1 cellular context compared by ENCODE assay signal in genomic region chr14:90396342-90397339, GRCh38.
A peak's percentile ranks its signal among the peaks of the same experiment; 100 is the strongest.
TF ChIP-seq lines count a peak whose summit lies in the region.

TSS of gene CALM1 (plus strand) at chr14:90397029. CDS start at chr14:90397231, 202 bp downstream.

TF ChIP-seq in HepG2, 621 proteins besides CTCF, POLR2A, EP300 and RAD21 (continued from another document and continues in another):
- TF ChIP-seq, protein P1, sequence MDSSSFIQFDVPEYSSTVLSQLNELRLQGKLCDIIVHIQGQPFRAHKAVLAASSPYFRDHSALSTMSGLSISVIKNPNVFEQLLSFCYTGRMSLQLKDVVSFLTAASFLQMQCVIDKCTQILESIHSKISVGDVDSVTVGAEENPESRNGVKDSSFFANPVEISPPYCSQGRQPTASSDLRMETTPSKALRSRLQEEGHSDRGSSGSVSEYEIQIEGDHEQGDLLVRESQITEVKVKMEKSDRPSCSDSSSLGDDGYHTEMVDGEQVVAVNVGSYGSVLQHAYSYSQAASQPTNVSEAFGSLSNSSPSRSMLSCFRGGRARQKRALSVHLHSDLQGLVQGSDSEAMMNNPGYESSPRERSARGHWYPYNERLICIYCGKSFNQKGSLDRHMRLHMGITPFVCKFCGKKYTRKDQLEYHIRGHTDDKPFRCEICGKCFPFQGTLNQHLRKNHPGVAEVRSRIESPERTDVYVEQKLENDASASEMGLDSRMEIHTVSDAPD (CRISPR knock-in tag; IDR thresholded peaks at IDR 0.05), result no peak
- TF ChIP-seq FOSL2 (CRISPR knock-in tag; IDR thresholded peaks at IDR 0.05), result peak; percentile 65
- TF ChIP-seq ZNF17 (CRISPR knock-in tag; IDR thresholded peaks at IDR 0.05), result peak; percentile 81; the same call in 1 of the 2 replicates
- TF ChIP-seq ELF3 (CRISPR knock-in tag; IDR thresholded peaks at IDR 0.05), result peak; percentile 83
- TF ChIP-seq ETV5 (CRISPR knock-in tag; IDR thresholded peaks at IDR 0.05; ENCODE audit: borderline replicate concordance), result peak; percentile 33; the same call in 1 of the 2 replicates
- 0 out of 2 replicates have a peak, but pooled peaks have one; percentile 82 for TF ChIP-seq ZNF230 (CRISPR knock-in tag; IDR thresholded peaks at IDR 0.05)
- TF ChIP-seq TBP (CRISPR knock-in tag; IDR thresholded peaks at IDR 0.05), result peak; percentile 96; the same call in 1 of the 2 replicates
- TF ChIP-seq RCOR2 (CRISPR knock-in tag; IDR thresholded peaks at IDR 0.05), result no peak
- TF ChIP-seq RARG (CRISPR knock-in tag; IDR thresholded peaks at IDR 0.05; ENCODE audit: low read depth), result no peak
- TF ChIP-seq ZSCAN21 (CRISPR knock-in tag; IDR thresholded peaks at IDR 0.05; ENCODE audit: borderline replicate concordance), result peak; percentile 94
- peak; percentile 69; the same call in 1 of the 2 replicates for TF ChIP-seq MTA1 (CRISPR knock-in tag; IDR thresholded peaks at IDR 0.05; ENCODE audit: borderline replicate concordance)
- peak; percentile 91 for TF ChIP-seq CBFB (CRISPR knock-in tag; IDR thresholded peaks at IDR 0.05)
- TF ChIP-seq, protein P2, sequence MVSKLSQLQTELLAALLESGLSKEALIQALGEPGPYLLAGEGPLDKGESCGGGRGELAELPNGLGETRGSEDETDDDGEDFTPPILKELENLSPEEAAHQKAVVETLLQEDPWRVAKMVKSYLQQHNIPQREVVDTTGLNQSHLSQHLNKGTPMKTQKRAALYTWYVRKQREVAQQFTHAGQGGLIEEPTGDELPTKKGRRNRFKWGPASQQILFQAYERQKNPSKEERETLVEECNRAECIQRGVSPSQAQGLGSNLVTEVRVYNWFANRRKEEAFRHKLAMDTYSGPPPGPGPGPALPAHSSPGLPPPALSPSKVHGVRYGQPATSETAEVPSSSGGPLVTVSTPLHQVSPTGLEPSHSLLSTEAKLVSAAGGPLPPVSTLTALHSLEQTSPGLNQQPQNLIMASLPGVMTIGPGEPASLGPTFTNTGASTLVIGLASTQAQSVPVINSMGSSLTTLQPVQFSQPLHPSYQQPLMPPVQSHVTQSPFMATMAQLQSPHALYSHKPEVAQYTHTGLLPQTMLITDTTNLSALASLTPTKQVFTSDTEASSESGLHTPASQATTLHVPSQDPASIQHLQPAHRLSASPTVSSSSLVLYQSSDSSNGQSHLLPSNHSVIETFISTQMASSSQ (IDR thresholded peaks at IDR 0.05; ENCODE audit: low read depth), result no peak
- TF ChIP-seq, protein P2 (CRISPR knock-in tag; IDR thresholded peaks at IDR 0.05; ENCODE audit: borderline replicate concordance), result peak; percentile 71
- peak; percentile 55 for TF ChIP-seq HNRNPH1 (optimal IDR thresholded peaks at IDR 0.05; ENCODE audit: low read depth, low read length)
- TF ChIP-seq NFE2L1 (CRISPR knock-in tag; IDR thresholded peaks at IDR 0.05; ENCODE audit: borderline replicate concordance), result no peak
- TF ChIP-seq ZNF264 (CRISPR knock-in tag; IDR thresholded peaks at IDR 0.05), result peak; percentile 89; the same call in 1 of the 2 replicates
- TF ChIP-seq MAFF (IDR thresholded peaks at IDR 0.05; ENCODE audit: low read depth, low read length), result no peak
- no peak for TF ChIP-seq REL (CRISPR knock-in tag; conservative IDR thresholded peaks at IDR 0.05)
- no peak for TF ChIP-seq JUND (CRISPR knock-in tag; IDR thresholded peaks at IDR 0.05)
- TF ChIP-seq RNF2 (conservative IDR thresholded peaks at IDR 0.05; ENCODE audit: low read depth), result peak; percentile 85
- no peak for TF ChIP-seq HOXA7 (CRISPR knock-in tag; IDR thresholded peaks at IDR 0.05)
- TF ChIP-seq TAF15 (IDR thresholded peaks at IDR 0.05; ENCODE audit: low read depth, low read length, poor library complexity, severe bottlenecking), result no peak
- no peak for TF ChIP-seq ARID2 (CRISPR knock-in tag; IDR thresholded peaks at IDR 0.05; ENCODE audit: borderline replicate concordance)
- peak; percentile 70; the same call in 1 of the 2 replicates for TF ChIP-seq BORCS8-MEF2B (CRISPR knock-in tag; IDR thresholded peaks at IDR 0.05)
- no peak; the same call in 1 of the 2 replicates for TF ChIP-seq XBP1 (CRISPR knock-in tag; IDR thresholded peaks at IDR 0.05)
- TF ChIP-seq SSRP1 (CRISPR knock-in tag; IDR thresholded peaks at IDR 0.05), result no peak
- no peak for TF ChIP-seq KDM6A (CRISPR knock-in tag; IDR thresholded peaks at IDR 0.05; ENCODE audit: low read depth)
- TF ChIP-seq FUBP1 (CRISPR knock-in tag; IDR thresholded peaks at IDR 0.05; ENCODE audit: borderline replicate concordance), result no peak
- 0 out of 2 replicates have a peak, but pooled peaks have one; percentile 62 for TF ChIP-seq HNRNPUL1 (IDR thresholded peaks at IDR 0.05; ENCODE audit: low read depth, low read length)
- TF ChIP-seq HOXA5 (CRISPR knock-in tag; IDR thresholded peaks at IDR 0.05), result peak; percentile 90
- peak; percentile 66; the same call in 1 of the 2 replicates for TF ChIP-seq ZBTB26 (CRISPR knock-in tag; IDR thresholded peaks at IDR 0.05; ENCODE audit: borderline replicate concordance)
- peak; percentile 61; the same call in 1 of the 2 replicates for TF ChIP-seq PAX8 (CRISPR knock-in tag; IDR thresholded peaks at IDR 0.05; ENCODE audit: borderline replicate concordance)
- 0 out of 2 replicates have a peak, but pooled peaks have one; percentile 82 for TF ChIP-seq ZNF737 (CRISPR knock-in tag; IDR thresholded peaks at IDR 0.05; ENCODE audit: borderline replicate concordance)
- no peak; the same call in 1 of the 2 replicates for TF ChIP-seq ZNF761 (CRISPR knock-in tag; conservative IDR thresholded peaks at IDR 0.05)
- TF ChIP-seq ZNF431 (CRISPR knock-in tag; IDR thresholded peaks at IDR 0.05; ENCODE audit: borderline replicate concordance, low read depth), result peak; percentile 88; the same call in 1 of the 2 replicates
- TF ChIP-seq, protein P3, sequence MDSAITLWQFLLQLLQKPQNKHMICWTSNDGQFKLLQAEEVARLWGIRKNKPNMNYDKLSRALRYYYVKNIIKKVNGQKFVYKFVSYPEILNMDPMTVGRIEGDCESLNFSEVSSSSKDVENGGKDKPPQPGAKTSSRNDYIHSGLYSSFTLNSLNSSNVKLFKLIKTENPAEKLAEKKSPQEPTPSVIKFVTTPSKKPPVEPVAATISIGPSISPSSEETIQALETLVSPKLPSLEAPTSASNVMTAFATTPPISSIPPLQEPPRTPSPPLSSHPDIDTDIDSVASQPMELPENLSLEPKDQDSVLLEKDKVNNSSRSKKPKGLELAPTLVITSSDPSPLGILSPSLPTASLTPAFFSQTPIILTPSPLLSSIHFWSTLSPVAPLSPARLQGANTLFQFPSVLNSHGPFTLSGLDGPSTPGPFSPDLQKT (CRISPR knock-in tag; IDR thresholded peaks at IDR 0.05; ENCODE audit: borderline replicate concordance), result 0 out of 2 replicates have a peak, but pooled peaks have one; percentile 34
- no peak for TF ChIP-seq SMYD3 (CRISPR knock-in tag; IDR thresholded peaks at IDR 0.05)
- TF ChIP-seq ZNF160 (CRISPR knock-in tag; IDR thresholded peaks at IDR 0.05), result peak; percentile 92
- peak; percentile 53; the same call in 1 of the 2 replicates for TF ChIP-seq RXRA (CRISPR knock-in tag; IDR thresholded peaks at IDR 0.05)
- TF ChIP-seq NCOA5 (CRISPR knock-in tag; IDR thresholded peaks at IDR 0.05), result no peak
- TF ChIP-seq, protein P4, sequence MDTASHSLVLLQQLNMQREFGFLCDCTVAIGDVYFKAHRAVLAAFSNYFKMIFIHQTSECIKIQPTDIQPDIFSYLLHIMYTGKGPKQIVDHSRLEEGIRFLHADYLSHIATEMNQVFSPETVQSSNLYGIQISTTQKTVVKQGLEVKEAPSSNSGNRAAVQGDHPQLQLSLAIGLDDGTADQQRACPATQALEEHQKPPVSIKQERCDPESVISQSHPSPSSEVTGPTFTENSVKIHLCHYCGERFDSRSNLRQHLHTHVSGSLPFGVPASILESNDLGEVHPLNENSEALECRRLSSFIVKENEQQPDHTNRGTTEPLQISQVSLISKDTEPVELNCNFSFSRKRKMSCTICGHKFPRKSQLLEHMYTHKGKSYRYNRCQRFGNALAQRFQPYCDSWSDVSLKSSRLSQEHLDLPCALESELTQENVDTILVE (CRISPR knock-in tag; IDR thresholded peaks at IDR 0.05), result 0 out of 2 replicates have a peak, but pooled peaks have one; percentile 88
- peak; percentile 51; the same call in 1 of the 2 replicates for TF ChIP-seq FOXK1 (CRISPR knock-in tag; IDR thresholded peaks at IDR 0.05; ENCODE audit: borderline replicate concordance, low read depth)
- TF ChIP-seq, protein P5, sequence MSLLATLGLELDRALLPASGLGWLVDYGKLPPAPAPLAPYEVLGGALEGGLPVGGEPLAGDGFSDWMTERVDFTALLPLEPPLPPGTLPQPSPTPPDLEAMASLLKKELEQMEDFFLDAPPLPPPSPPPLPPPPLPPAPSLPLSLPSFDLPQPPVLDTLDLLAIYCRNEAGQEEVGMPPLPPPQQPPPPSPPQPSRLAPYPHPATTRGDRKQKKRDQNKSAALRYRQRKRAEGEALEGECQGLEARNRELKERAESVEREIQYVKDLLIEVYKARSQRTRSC (CRISPR knock-in tag; IDR thresholded peaks at IDR 0.05; ENCODE audit: low read depth), result 0 out of 2 replicates have a peak, but pooled peaks have one; percentile 27
- TF ChIP-seq MTERF4 (CRISPR knock-in tag; IDR thresholded peaks at IDR 0.05), result peak; percentile 91; the same call in 1 of the 2 replicates
- TF ChIP-seq ZGPAT (CRISPR knock-in tag; IDR thresholded peaks at IDR 0.05), result peak; percentile 92; the same call in 1 of the 2 replicates
- TF ChIP-seq, protein P6, sequence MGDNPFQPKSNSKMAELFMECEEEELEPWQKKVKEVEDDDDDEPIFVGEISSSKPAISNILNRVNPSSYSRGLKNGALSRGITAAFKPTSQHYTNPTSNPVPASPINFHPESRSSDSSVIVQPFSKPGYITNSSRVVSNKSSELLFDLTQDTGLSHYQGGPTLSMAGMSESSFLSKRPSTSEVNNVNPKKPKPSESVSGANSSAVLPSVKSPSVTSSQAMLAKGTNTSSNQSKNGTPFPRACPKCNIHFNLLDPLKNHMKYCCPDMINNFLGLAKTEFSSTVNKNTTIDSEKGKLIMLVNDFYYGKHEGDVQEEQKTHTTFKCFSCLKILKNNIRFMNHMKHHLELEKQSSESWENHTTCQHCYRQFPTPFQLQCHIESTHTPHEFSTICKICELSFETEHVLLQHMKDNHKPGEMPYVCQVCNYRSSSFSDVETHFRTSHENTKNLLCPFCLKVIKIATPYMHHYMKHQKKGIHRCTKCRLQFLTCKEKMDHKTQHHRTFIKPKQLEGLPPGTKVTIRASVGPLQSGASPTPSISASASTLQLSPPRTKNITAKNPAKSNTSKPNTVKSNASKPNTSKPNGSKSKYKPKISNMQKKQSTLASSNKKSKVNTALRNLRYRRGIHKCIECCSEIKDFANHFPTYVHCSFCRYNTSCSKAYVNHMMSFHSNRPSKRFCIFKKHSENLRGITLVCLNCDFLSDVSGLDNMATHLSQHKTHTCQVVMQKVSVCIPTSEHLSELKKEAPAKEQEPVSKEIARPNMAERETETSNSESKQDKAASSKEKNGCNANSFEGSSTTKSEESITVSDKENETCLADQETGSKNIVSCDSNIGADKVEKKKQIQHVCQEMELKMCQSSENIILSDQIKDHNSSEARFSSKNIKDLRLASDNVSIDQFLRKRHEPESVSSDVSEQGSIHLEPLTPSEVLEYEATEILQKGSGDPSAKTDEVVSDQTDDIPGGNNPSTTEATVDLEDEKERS (CRISPR knock-in tag; IDR thresholded peaks at IDR 0.05), result no peak
- no peak for TF ChIP-seq THYN1 (CRISPR knock-in tag; IDR thresholded peaks at IDR 0.05; ENCODE audit: borderline replicate concordance, low read depth)
